In genomic region chr1:45395051-45395450, GRCh38 we compare ENCODE assay signal across 30 cellular contexts. TPM values are rescaled to one million over a fixed set of nuclear protein-coding genes. Genes with fewer than 3 reads are reported as not detected.
DNase-seq lines count a peak whose midpoint lies in the region; ATAC-seq, FAIRE-seq and TF ChIP-seq lines count a peak whose summit lies in the region.
"Had no signal": no experiment of that assay in that cellular context is flagged by ENCODE, and none has a peak within 500 bp of the region (broad histone marks: within the 10 kb centered on the region; RNA-seq: fewer than 3 reads in every experiment).

No MANE protein-coding gene starts in this region.

- no peak overlapping the region for H3K4me3 ChIP-seq in BLaER1 treated with 17β-estradiol and CSF1 and Interleukin-3, amounts not matched to agents 10 nM and 100 nM
- H3K4me3 ChIP-seq in SU-DHL-6 (ENCODE audit: insufficient read depth, low read length, poor library complexity, severe bottlenecking) = no peak overlapping the region
- H3K4me3 ChIP-seq: esophagus muscularis mucosa, heart left ventricle, transverse colon had no signal

- FAIRE-seq in GM19239 (lab: Jason Lieb, UNC) = peak; percentile 28
- FAIRE-seq: G401.6, HTR-8/SVneo had no signal

- no peaks in the 10 kb centered on the region for H3K36me3 Mint-ChIP-seq in naive B cell
- H3K36me3 Mint-ChIP-seq in activated T-helper 17 cell treated with anti-CD3 and anti-CD28 coated beads, Interleukin-2, amount 50 U/mL, for 72 hours (ENCODE audit: low read depth) = no peaks in the 10 kb centered on the region
- peaks cover 5% of the 10 kb centered on the region for H3K36me3 Mint-ChIP-seq in T-helper 17 cell (ENCODE audit: low read depth)

- H3K9me2 ChIP-seq in SU-DHL-6 (replicated peaks; ENCODE audit: insufficient read depth, low read length) = no peaks in the 10 kb centered on the region

- peak overlapping the region; percentile 81 to 99 (median 94); a peak in 21 of 22 replicates for H3K27ac ChIP-seq in BLaER1 treated with 17β-estradiol and CSF1 and Interleukin-3, amounts not matched to agents 10 nM and 100 nM
- peak overlapping the region; percentile 95 for H3K27ac ChIP-seq in SU-DHL-6 (ENCODE audit: low read depth, low read length)
- H3K27ac ChIP-seq: esophagus muscularis mucosa, RWPE1 had no signal

- H3K9me3 ChIP-seq in BLaER1 treated with 17β-estradiol and CSF1 and Interleukin-3, amounts not matched to agents 10 nM and 100 nM (replicated peaks in 1 of 11) = no peaks in the 10 kb centered on the region
- H3K9me3 ChIP-seq in SU-DHL-6 (ENCODE audit: insufficient read depth, low read length) = no peaks in the 10 kb centered on the region
- no peaks in the 10 kb centered on the region for H3K9me3 ChIP-seq in T-helper 17 cell (ENCODE audit: control insufficient read depth, low read length, poor library complexity, severe bottlenecking)
- H3K9me3 ChIP-seq: Caco-2, esophagus muscularis mucosa, heart left ventricle, transverse colon had no signal

- no peaks in the 10 kb centered on the region for H3K36me3 ChIP-seq in BLaER1 treated with 17β-estradiol and CSF1 and Interleukin-3, amounts not matched to agents 10 nM and 100 nM
- H3K36me3 ChIP-seq in SU-DHL-6 (ENCODE audit: low read length) = no peaks in the 10 kb centered on the region
- H3K36me3 ChIP-seq: esophagus muscularis mucosa, heart left ventricle, transverse colon had no signal

- no peaks in the 10 kb centered on the region for H3K27me3 ChIP-seq in BLaER1 treated with 17β-estradiol and CSF1 and Interleukin-3, amounts not matched to agents 10 nM and 100 nM
- H3K27me3 ChIP-seq in SU-DHL-6 (ENCODE audit: low read length) = no peaks in the 10 kb centered on the region
- H3K27me3 ChIP-seq: esophagus muscularis mucosa, heart left ventricle, transverse colon had no signal

- H3K4me3 Mint-ChIP-seq in naive B cell = peak overlapping the region in 6 of 8 donors; percentile 48 to 90 (median 70)
- H3K4me3 Mint-ChIP-seq in activated T-helper 17 cell treated with anti-CD3 and anti-CD28 coated beads, Interleukin-2, amount 50 U/mL, for 72 hours = no peak overlapping the region
- H3K4me3 Mint-ChIP-seq in T-helper 17 cell = no peak overlapping the region
- H3K4me3 Mint-ChIP-seq: endodermal cell had no signal

- H3K9ac ChIP-seq in BLaER1 treated with 17β-estradiol and CSF1 and Interleukin-3, amounts not matched to agents 10 nM and 100 nM = peak overlapping the region in 9 of 11 experiments; percentile 67 to 88 (median 83); a peak in 14 of 22 replicates
- H3K9ac ChIP-seq in SU-DHL-6 (ENCODE audit: low read length) = no peak overlapping the region; the same call in 1 of the 2 replicates

- no peaks in the 10 kb centered on the region for H3K27me3 Mint-ChIP-seq in naive B cell
- H3K27me3 Mint-ChIP-seq in activated T-helper 17 cell treated with anti-CD3 and anti-CD28 coated beads, Interleukin-2, amount 50 U/mL, for 72 hours = no peaks in the 10 kb centered on the region
- H3K27me3 Mint-ChIP-seq in T-helper 17 cell = no peaks in the 10 kb centered on the region
- H3K27me3 Mint-ChIP-seq: central memory CD8-positive, alpha-beta T cell; progenitor cell of endocrine pancreas had no signal

- H4K20me1 ChIP-seq in BLaER1 treated with 17β-estradiol and CSF1 and Interleukin-3, amounts not matched to agents 10 nM and 100 nM = no peaks in the 10 kb centered on the region
- H4K20me1 ChIP-seq in SU-DHL-6 (ENCODE audit: low read depth, low read length) = no peaks in the 10 kb centered on the region

- TF ChIP-seq CTCF in SU-DHL-6 (IDR thresholded peaks at IDR 0.05; ENCODE audit: insufficient read depth, low read length, poor library complexity, severe bottlenecking) = no peak

- H3K9me3 Mint-ChIP-seq in naive B cell = no peaks in the 10 kb centered on the region
- no peaks in the 10 kb centered on the region for H3K9me3 Mint-ChIP-seq in activated T-helper 17 cell treated with anti-CD3 and anti-CD28 coated beads, Interleukin-2, amount 50 U/mL, for 72 hours
- H3K9me3 Mint-ChIP-seq: central memory CD8-positive, alpha-beta T cell; endodermal cell had no signal

- peak overlapping the region; percentile 37 to 95 (median 85) for H3K4me2 ChIP-seq in BLaER1 treated with 17β-estradiol and CSF1 and Interleukin-3, amounts not matched to agents 10 nM and 100 nM
- H3K4me2 ChIP-seq in SU-DHL-6 (ENCODE audit: low read depth, low read length, poor library complexity, severe bottlenecking) = peak overlapping the region; percentile 71

- H3K27ac Mint-ChIP-seq in naive B cell = peak overlapping the region; percentile 8 to 98 (median 96)
- no peak overlapping the region for H3K27ac Mint-ChIP-seq in activated T-helper 17 cell treated with anti-CD3 and anti-CD28 coated beads, Interleukin-2, amount 50 U/mL, for 72 hours
- H3K27ac Mint-ChIP-seq in T-helper 17 cell = no peak overlapping the region
- H3K27ac Mint-ChIP-seq: endodermal cell, progenitor cell of endocrine pancreas had no signal

- peaks cover 22 to 75% (median 40%) of the 10 kb centered on the region in 10 experiments for H3K4me1 ChIP-seq in BLaER1 treated with 17β-estradiol and CSF1 and Interleukin-3, amounts not matched to agents 10 nM and 100 nM

- no peaks in the 10 kb centered on the region for H3K79me2 ChIP-seq in SU-DHL-6 (ENCODE audit: insufficient read depth, low read length)

- DNase-seq in GM19239 (ENCODE audit: insufficient read length, low spot score) = no peak
- no peak for DNase-seq in naive B cell
- no peak for DNase-seq in NCI-H1092 treated with DMSO at 0.1 percent for 48 hours (lab: John Stamatoyannopoulos, UW)
- no peak for DNase-seq in T-helper 17 cell
- DNase-seq: ACHN; activated CD4-positive, alpha-beta T cell treated with anti-CD3 and anti-CD28 coated beads, Interleukin-2, amount 50 U/mL, for 1 hour; activated CD4-positive, CD25-positive, alpha-beta regulatory T cell; activated T-cell treated with anti-CD3 and anti-CD28 coated beads, Interleukin-2, amount 50 U/mL, for 48 hours; C1 segment of cervical spinal cord; Caco-2; endodermal cell; foreskin fibroblast; heart left ventricle; islet precursor cell; left ventricle myocardium superior; NCI-H1694; NCI-H446 treated with DMSO at 0.1 percent for 48 hours; stimulated activated CD4-positive, alpha-beta T cell treated with anti-CD3 and anti-CD28 coated beads, Interleukin-12 subunit alpha, Interleukin-12 subunit beta, amount 100 ng/mL, for 4 hours; stimulated activated CD4-positive, alpha-beta T cell treated with anti-CD3 and anti-CD28 coated beads, Interleukin-4, amount 100 ng/mL, for 1 hour; transverse colon had no signal

- peak overlapping the region; percentile 37 for H2AFZ ChIP-seq in SU-DHL-6 (ENCODE audit: low read depth, low read length, severe bottlenecking)

- ATAC-seq in naive B cell (ENCODE audit: low read depth in 2 of 2) (no peak), HG03469 (IDR thresholded peaks at IDR 0.05; ENCODE audit: unreplicated experiment) (no peak), T-helper 17 cell (no peak)
- no peak for ATAC-seq in activated T-helper 17 cell treated with anti-CD3 and anti-CD28 coated beads, Interleukin-2, amount 50 U/mL, for 72 hours (replicated peaks)
- ATAC-seq: left ventricle myocardium superior had no signal

- peaks cover 34 to 45% (median 36%) of the 10 kb centered on the region in 3 donors for H3K4me1 Mint-ChIP-seq in naive B cell
- peaks cover 5% of the 10 kb centered on the region for H3K4me1 Mint-ChIP-seq in activated T-helper 17 cell treated with anti-CD3 and anti-CD28 coated beads, Interleukin-2, amount 50 U/mL, for 72 hours
- H3K4me1 Mint-ChIP-seq in T-helper 17 cell = peaks cover 3% of the 10 kb centered on the region

- peaks cover 38% of the 10 kb centered on the region for H3F3A ChIP-seq in SU-DHL-6 (ENCODE audit: insufficient read depth)

RNA-seq across cellular contexts. Expression of gene MUTYH, which starts 54.8 kb away (rescaled TPM):
- 10 to 100 TPM; 10.4 to 25.3 (median 18.7) TPM for polyA plus RNA-seq in naive B cell (ENCODE audit: low read depth in 6 of 6)
- total RNA-seq in activated T-helper 17 cell treated with anti-CD3 and anti-CD28 coated beads, Interleukin-2, amount 50 U/mL, for 72 hours = 10 to 100 TPM; 23.5 to 35.4 TPM
- 10 to 100 TPM; 60.4 to 73.4 TPM for total RNA-seq in T-helper 17 cell

RNA-seq across cellular contexts. Expression of gene TOE1, which starts 55.1 kb away (rescaled TPM):
- polyA plus RNA-seq in naive B cell (ENCODE audit: low read depth in 6 of 6) = 10 to 100 TPM; 15.5 to 27.8 (median 20.3) TPM
- total RNA-seq in activated T-helper 17 cell treated with anti-CD3 and anti-CD28 coated beads, Interleukin-2, amount 50 U/mL, for 72 hours = 10 to 100 TPM; 23.2 to 35.8 TPM
- 10 to 100 TPM; 51.4 to 52.5 TPM for total RNA-seq in T-helper 17 cell

Comparison
In these comparisons a context has a peak if more than half of its experiments do, and no peak if none do; other contexts are left out.
1. H3K27ac Mint-ChIP-seq: peak in naive B cell (6 of 6); none in activated T-helper 17 cell treated with anti-CD3 and anti-CD28 coated beads, Interleukin-2, amount 50 U/mL, for 72 hours (single experiment) and T-helper 17 cell (single experiment).
2. H3K4me3 Mint-ChIP-seq: peak in naive B cell (6 of 8); none in activated T-helper 17 cell treated with anti-CD3 and anti-CD28 coated beads, Interleukin-2, amount 50 U/mL, for 72 hours (single experiment) and T-helper 17 cell (single experiment).